31 cellular contexts compared by ENCODE assay signal in genomic region chr5:8097146-8097545, GRCh38.
"Had no signal": no experiment of that assay in that cellular context is flagged by ENCODE, and none has a peak within 500 bp of the region (broad histone marks: within the 10 kb centered on the region; RNA-seq: fewer than 3 reads in every experiment).

No MANE protein-coding gene starts in this region.

- DNase-seq: activated B cell treated with CpG ODN at 0.5 μM for 24 hours; activated CD4-positive, alpha-beta memory T cell treated with anti-CD3 and anti-CD28 coated beads for 36 hours; activated CD4-positive, alpha-beta T cell treated with anti-CD3 and anti-CD28 coated beads for 4 hours; activated CD4-positive, alpha-beta T cell treated with anti-CD3 and anti-CD28 coated beads, Interleukin-2, amount 10 ng/mL, durations not matched to agents 24 days and 14 days; activated CD4-positive, alpha-beta T cell treated with anti-CD3 and anti-CD28 coated beads, Interleukin-2, amount 50 U/mL, for 1 hour; activated CD4-positive, alpha-beta T cell treated with anti-CD3 and anti-CD28 coated beads, Interleukin-2, amount 50 U/mL, for 4 hours; activated CD4-positive, CD25-positive, alpha-beta regulatory T cell treated with anti-CD3 and anti-CD28 coated beads, Interleukin-2, amount 50 U/mL, for 72 hours; activated CD8-positive, alpha-beta memory T cell treated with anti-CD3 and anti-CD28 coated beads, Interleukin-2, amount 50 U/mL, for 4 hours; activated CD8-positive, alpha-beta T cell treated with anti-CD3 and anti-CD28 coated beads for 36 hours; activated gamma-delta T cell; activated naive CD4-positive, alpha-beta T cell treated with anti-CD3 and anti-CD28 coated beads, Interleukin-2, amount 10 ng/mL, durations not matched to agents 7 days and 5 days; activated naive CD4-positive, alpha-beta T cell treated with Interleukin-2 at 50 U/mL for 16 hours; activated naive CD8-positive, alpha-beta T cell treated with anti-CD3 and anti-CD28 coated beads, Interleukin-2, amount 10 ng/mL, durations not matched to agents 7 days and 5 days; activated naive CD8-positive, alpha-beta T cell treated with anti-CD3 and anti-CD28 coated beads, Interleukin-2, amount 50 U/mL, for 24 hours; activated T-cell treated with anti-CD3 and anti-CD28 coated beads for 4 hours; activated T-cell treated with anti-CD3 and anti-CD28 coated beads, Interleukin-2, amount 50 U/mL, for 1 hour; activated T-cell treated with anti-CD3 and anti-CD28 coated beads, Interleukin-2, amount 50 U/mL, for 4 hours; activated T-cell treated with anti-CD3 and anti-CD28 coated beads, Interleukin-2, amount 50 U/mL, for 72 hours; amygdala; anterior cingulate cortex; T-helper 1 cell; T-helper 2 cell; T-helper 9 cell had no signal

- ATAC-seq: activated CD8-positive, alpha-beta T cell treated with anti-CD3 and anti-CD28 coated beads for 36 hours; activated naive CD8-positive, alpha-beta T cell treated with anti-CD3 and anti-CD28 coated beads, Interleukin-2, amount 50 U/mL, for 24 hours; activated T-cell treated with anti-CD3 and anti-CD28 coated beads, Interleukin-2, amount 50 U/mL, for 4 hours; activated T-cell treated with anti-CD3 and anti-CD28 coated beads, Interleukin-2, amount 50 U/mL, for 72 hours; activated T-helper 17 cell treated with anti-CD3 and anti-CD28 coated beads, Interleukin-2, amount 50 U/mL, for 72 hours had no signal

- H3K4me1 Mint-ChIP-seq: activated B cell treated with CpG ODN at 0.5 μM for 24 hours; activated CD4-positive, alpha-beta T cell treated with anti-CD3 and anti-CD28 coated beads, Interleukin-2, amount 10 ng/mL, durations not matched to agents 24 days and 14 days; activated naive CD4-positive, alpha-beta T cell treated with anti-CD3 and anti-CD28 coated beads, Interleukin-2, amount 10 ng/mL, durations not matched to agents 7 days and 5 days; activated naive CD4-positive, alpha-beta T cell treated with anti-CD3 and anti-CD28 coated beads, Interleukin-2, amount 50 U/mL, for 24 hours; activated naive CD8-positive, alpha-beta T cell treated with anti-CD3 and anti-CD28 coated beads, Interleukin-2, amount 10 ng/mL, durations not matched to agents 7 days and 5 days; activated naive CD8-positive, alpha-beta T cell treated with anti-CD3 and anti-CD28 coated beads, Interleukin-2, amount 50 U/mL, for 24 hours; activated T-helper 17 cell treated with anti-CD3 and anti-CD28 coated beads, Interleukin-2, amount 50 U/mL, for 72 hours; brain; central memory CD8-positive, alpha-beta T cell had no signal

- H3K27me3 Mint-ChIP-seq: activated B cell treated with CpG ODN at 0.5 μM for 24 hours; activated CD4-positive, alpha-beta memory T cell treated with anti-CD3 and anti-CD28 coated beads for 36 hours; activated CD4-positive, alpha-beta T cell treated with anti-CD3 and anti-CD28 coated beads, Interleukin-2, amount 10 ng/mL, durations not matched to agents 24 days and 14 days; activated CD8-positive, alpha-beta T cell treated with anti-CD3 and anti-CD28 coated beads for 36 hours; activated naive CD4-positive, alpha-beta T cell treated with anti-CD3 and anti-CD28 coated beads, Interleukin-2, amount 10 ng/mL, durations not matched to agents 7 days and 5 days; activated naive CD4-positive, alpha-beta T cell treated with anti-CD3 and anti-CD28 coated beads, Interleukin-2, amount 50 U/mL, for 24 hours; activated naive CD8-positive, alpha-beta T cell; activated naive CD8-positive, alpha-beta T cell treated with anti-CD3 and anti-CD28 coated beads, Interleukin-2, amount 10 ng/mL, durations not matched to agents 7 days and 5 days; activated naive CD8-positive, alpha-beta T cell treated with anti-CD3 and anti-CD28 coated beads, Interleukin-2, amount 50 U/mL, for 24 hours; activated T-helper 17 cell treated with anti-CD3 and anti-CD28 coated beads, Interleukin-2, amount 50 U/mL, for 72 hours; brain; central memory CD8-positive, alpha-beta T cell had no signal

- H3K4me3 Mint-ChIP-seq: activated B cell treated with CpG ODN at 0.5 μM for 24 hours; activated CD4-positive, alpha-beta memory T cell treated with anti-CD3 and anti-CD28 coated beads for 36 hours; activated CD4-positive, alpha-beta T cell treated with anti-CD3 and anti-CD28 coated beads, Interleukin-2, amount 10 ng/mL, durations not matched to agents 24 days and 14 days; activated CD8-positive, alpha-beta T cell treated with anti-CD3 and anti-CD28 coated beads for 36 hours; activated naive CD4-positive, alpha-beta T cell treated with anti-CD3 and anti-CD28 coated beads, Interleukin-2, amount 10 ng/mL, durations not matched to agents 7 days and 5 days; activated naive CD4-positive, alpha-beta T cell treated with anti-CD3 and anti-CD28 coated beads, Interleukin-2, amount 50 U/mL, for 24 hours; activated naive CD8-positive, alpha-beta T cell; activated naive CD8-positive, alpha-beta T cell treated with anti-CD3 and anti-CD28 coated beads, Interleukin-2, amount 10 ng/mL, durations not matched to agents 7 days and 5 days; activated naive CD8-positive, alpha-beta T cell treated with anti-CD3 and anti-CD28 coated beads, Interleukin-2, amount 50 U/mL, for 24 hours; activated T-cell treated with anti-CD3 and anti-CD28 coated beads, Interleukin-2, amount 50 U/mL, for 4 hours; activated T-cell treated with anti-CD3 and anti-CD28 coated beads, Interleukin-2, amount 50 U/mL, for 72 hours; activated T-helper 1 cell treated with anti-CD3 and anti-CD28 coated beads, Interleukin-12 subunit alpha, Interleukin-12 subunit beta, Interleukin-2, Interleukin-4 antibody, amounts not matched to agents 30 ng/mL and 10 ng/mL and 1 ng/mL, durations not matched to agents 14 hours and 24 hours and 36 hours; activated T-helper 17 cell treated with anti-CD3 and anti-CD28 coated beads, Interleukin-2, amount 50 U/mL, for 72 hours; brain; central memory CD8-positive, alpha-beta T cell; T-helper 1 cell treated with Interleukin-12 subunit alpha and Interleukin-12 subunit beta and Interleukin-4 antibody, amounts not matched to agents 30 μg/mL and 1 μg/mL, for 36 hours; T-helper 2 cell treated with Interferon-gamma antibody and Interleukin-4, amounts not matched to agents 5 μg/mL and 100 μg/mL, for 36 hours had no signal

- H3K27ac Mint-ChIP-seq: activated B cell treated with CpG ODN at 0.5 μM for 24 hours; activated CD4-positive, alpha-beta memory T cell treated with anti-CD3 and anti-CD28 coated beads for 36 hours; activated CD4-positive, alpha-beta T cell treated with anti-CD3 and anti-CD28 coated beads, Interleukin-2, amount 10 ng/mL, durations not matched to agents 24 days and 14 days; activated CD8-positive, alpha-beta T cell treated with anti-CD3 and anti-CD28 coated beads for 36 hours; activated naive CD4-positive, alpha-beta T cell treated with anti-CD3 and anti-CD28 coated beads, Interleukin-2, amount 10 ng/mL, durations not matched to agents 7 days and 5 days; activated naive CD4-positive, alpha-beta T cell treated with anti-CD3 and anti-CD28 coated beads, Interleukin-2, amount 50 U/mL, for 24 hours; activated naive CD8-positive, alpha-beta T cell; activated naive CD8-positive, alpha-beta T cell treated with anti-CD3 and anti-CD28 coated beads, Interleukin-2, amount 10 ng/mL, durations not matched to agents 7 days and 5 days; activated naive CD8-positive, alpha-beta T cell treated with anti-CD3 and anti-CD28 coated beads, Interleukin-2, amount 50 U/mL, for 24 hours; activated T-cell treated with anti-CD3 and anti-CD28 coated beads, Interleukin-2, amount 50 U/mL, for 72 hours; activated T-helper 1 cell treated with anti-CD3 and anti-CD28 coated beads, Interleukin-12 subunit alpha, Interleukin-12 subunit beta, Interleukin-2, Interleukin-4 antibody, amounts not matched to agents 30 ng/mL and 10 ng/mL and 1 ng/mL, durations not matched to agents 14 hours and 24 hours and 36 hours; activated T-helper 17 cell treated with anti-CD3 and anti-CD28 coated beads, Interleukin-2, amount 50 U/mL, for 72 hours; brain; T-helper 1 cell treated with Interleukin-12 subunit alpha and Interleukin-12 subunit beta and Interleukin-4 antibody, amounts not matched to agents 30 μg/mL and 1 μg/mL, for 36 hours; T-helper 2 cell treated with Interferon-gamma antibody and Interleukin-4, amounts not matched to agents 5 μg/mL and 100 μg/mL, for 36 hours had no signal

- H3K36me3 Mint-ChIP-seq: activated CD4-positive, alpha-beta memory T cell treated with anti-CD3 and anti-CD28 coated beads for 36 hours; activated naive CD4-positive, alpha-beta T cell treated with anti-CD3 and anti-CD28 coated beads, Interleukin-2, amount 10 ng/mL, durations not matched to agents 7 days and 5 days; activated naive CD4-positive, alpha-beta T cell treated with anti-CD3 and anti-CD28 coated beads, Interleukin-2, amount 50 U/mL, for 24 hours; activated naive CD8-positive, alpha-beta T cell; activated naive CD8-positive, alpha-beta T cell treated with anti-CD3 and anti-CD28 coated beads, Interleukin-2, amount 10 ng/mL, durations not matched to agents 7 days and 5 days; brain had no signal

- H3K9me3 Mint-ChIP-seq: activated CD4-positive, alpha-beta memory T cell treated with anti-CD3 and anti-CD28 coated beads for 36 hours; activated CD8-positive, alpha-beta T cell treated with anti-CD3 and anti-CD28 coated beads for 36 hours; activated naive CD4-positive, alpha-beta T cell treated with anti-CD3 and anti-CD28 coated beads, Interleukin-2, amount 50 U/mL, for 24 hours; activated naive CD8-positive, alpha-beta T cell treated with anti-CD3 and anti-CD28 coated beads, Interleukin-2, amount 10 ng/mL, durations not matched to agents 7 days and 5 days; activated T-cell treated with anti-CD3 and anti-CD28 coated beads, Interleukin-2, amount 50 U/mL, for 4 hours; activated T-helper 17 cell treated with anti-CD3 and anti-CD28 coated beads, Interleukin-2, amount 50 U/mL, for 72 hours; brain had no signal
